ENCODE assay signal across 8 cellular contexts in the genomic region with DNA sequence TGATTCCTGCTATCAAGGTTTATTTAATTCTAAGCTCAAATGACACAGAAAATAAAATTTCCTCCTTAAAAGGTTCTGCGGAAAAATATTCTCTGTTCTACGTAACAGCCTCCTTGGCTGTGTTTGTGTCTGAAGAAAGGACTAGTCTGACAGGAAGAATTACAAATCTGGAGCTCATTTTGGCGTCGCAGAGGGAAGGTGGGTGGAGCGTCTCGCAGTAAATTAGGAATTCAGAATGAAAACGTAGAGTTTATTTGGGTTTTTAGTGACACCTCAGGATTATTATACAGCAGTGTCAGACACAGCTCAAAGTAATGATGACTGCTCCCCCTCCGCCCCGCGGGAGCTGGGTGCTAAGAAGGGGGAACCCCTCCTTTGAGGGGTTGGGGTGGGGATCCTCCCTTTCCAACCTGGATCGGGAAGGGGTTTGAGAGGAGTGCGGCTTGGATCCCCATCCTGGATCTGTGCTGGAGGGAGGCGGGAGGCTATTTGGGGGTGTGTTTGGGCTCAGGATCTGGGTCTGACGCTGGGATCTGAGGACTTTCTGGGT. TPM values are rescaled to one million over a fixed set of nuclear protein-coding genes. Genes with fewer than 3 reads are reported as not detected.
DNase-seq lines count a peak whose midpoint lies in the region; ATAC-seq and TF ChIP-seq lines count a peak whose summit lies in the region.

No MANE protein-coding gene starts in this region.

- H3K9me3 Mint-ChIP-seq in central memory CD8-positive, alpha-beta T cell: peaks cover 6% of the 10 kb centered on the region

- no peak for ATAC-seq in central memory CD8-positive, alpha-beta T cell (replicated peaks; ENCODE audit: extremely low read depth, poor library complexity, severe bottlenecking)
- ATAC-seq in activated CD4-positive, CD25-positive, alpha-beta regulatory T cell treated with anti-CD3 and anti-CD28 coated beads, Interleukin-2, amount 50 U/mL, for 24 hours: no peak
- no peak for ATAC-seq in left colon

- peak overlapping the region; percentile 51 to 74 for H3K27ac ChIP-seq in liver (ENCODE audit: low read depth in 1 of 2, low read length in 2 of 2)
- H3K27ac ChIP-seq in thymus (ENCODE audit: low read depth): peak overlapping the region; percentile 87

- H3K4me3 Mint-ChIP-seq in central memory CD8-positive, alpha-beta T cell: peak overlapping the region; percentile 82

- peak overlapping the region; percentile 8 to 53 for H3K9ac ChIP-seq in liver (ENCODE audit: low read depth in 1 of 2, low read length in 2 of 2)

- H3K36me3 Mint-ChIP-seq in central memory CD8-positive, alpha-beta T cell (ENCODE audit: insufficient read depth): peaks cover 6% of the 10 kb centered on the region

- TF ChIP-seq RAD21 in liver (IDR thresholded peaks at IDR 0.05): no peak

- peak; percentile 16 for DNase-seq in AG09319 (ENCODE audit: extremely low read depth, low read depth)
- DNase-seq in LNCaP clone FGC (ENCODE audit: low read depth): no peak
- no peak for DNase-seq in central memory CD8-positive, alpha-beta T cell (ENCODE audit: low spot score in 2 of 2)
- no peak for DNase-seq in NCI-H1092 (lab: John Stamatoyannopoulos, UW)
- no peak for DNase-seq in left colon

- peaks cover 72% of the 10 kb centered on the region for H3K4me1 Mint-ChIP-seq in central memory CD8-positive, alpha-beta T cell

- 39% methylated on average over 14 of the region's 14 CpGs for whole genome bisulfite sequencing in liver
- 22% methylated on average over 14 of the region's 14 CpGs for WGBS in thymus

- H3K4me1 ChIP-seq in liver (ENCODE audit: control insufficient read depth in 4 of 4, insufficient read depth in 4 of 4, low read length in 3 of 4) (peaks cover 0 to 20% (median 10%) of the 10 kb centered on the region in 4 donors), thymus (ENCODE audit: control insufficient read depth, insufficient read depth, low read length) (peaks cover 25% of the 10 kb centered on the region)

- no peaks in the 10 kb centered on the region for H3K27me3 Mint-ChIP-seq in central memory CD8-positive, alpha-beta T cell

- H3K4me3 ChIP-seq in LNCaP clone FGC (ENCODE audit: low read depth, low read length) (peak overlapping the region; percentile 54), liver (ENCODE audit: low read depth in 1 of 3, low read length in 3 of 3) (peak overlapping the region; percentile 59 to 98 (median 72)), thymus (ENCODE audit: low read length) (peak overlapping the region; percentile 87)

- no peaks in the 10 kb centered on the region for H3K9me3 ChIP-seq in liver (ENCODE audit: control insufficient read depth in 4 of 4, low read length in 3 of 4)
- H3K9me3 ChIP-seq in thymus (ENCODE audit: control insufficient read depth): no peaks in the 10 kb centered on the region

- no peaks in the 10 kb centered on the region for H3K27me3 ChIP-seq in liver (ENCODE audit: control insufficient read depth in 4 of 4, insufficient read depth in 4 of 4, low read length in 3 of 4)
- peaks cover 5% of the 10 kb centered on the region for H3K27me3 ChIP-seq in thymus (ENCODE audit: control insufficient read depth, insufficient read depth)

- TF ChIP-seq CTCF in AG09319 (IDR thresholded peaks at IDR 0.05; ENCODE audit: low read depth, low read length) (no peak), LNCaP clone FGC (IDR thresholded peaks at IDR 0.05; ENCODE audit: control insufficient read depth, extremely low read depth, insufficient read depth) (no peak), liver (IDR thresholded peaks at IDR 0.05; ENCODE audit: low read depth, low read length, missing input control) (no peak)

- intact Hi-C loops in left colon (cut with DNase I, micrococcal nuclease): no loop called here

- no peaks in the 10 kb centered on the region for H3K36me3 ChIP-seq in liver (ENCODE audit: control insufficient read depth in 4 of 4, insufficient read depth in 3 of 4, low read depth in 1 of 4, low read length in 3 of 4)
- H3K36me3 ChIP-seq in thymus (ENCODE audit: control insufficient read depth, insufficient read depth): no peaks in the 10 kb centered on the region

- H3K27ac Mint-ChIP-seq in central memory CD8-positive, alpha-beta T cell (ENCODE audit: low read depth): peak overlapping the region; percentile 78

TF ChIP-seq in liver, 16 proteins besides CTCF, POLR2A, EP300 and RAD21:
- TF ChIP-seq ZBTB33 (IDR thresholded peaks at IDR 0.05) (no peak), FOXA2 (IDR thresholded peaks at IDR 0.05) (no peak), TAF1 (conservative IDR thresholded peaks at IDR 0.05) (no peak), HNF4G (IDR thresholded peaks at IDR 0.05) (no peak), EGR1 (IDR thresholded peaks at IDR 0.05; ENCODE audit: low read depth in 2 of 2) (no peak), HNF4A (conservative IDR thresholded peaks at IDR 0.05) (no peak), MAX (IDR thresholded peaks at IDR 0.05) (no peak), GABPA (IDR thresholded peaks at IDR 0.05 in 1 of 2, conservative IDR thresholded peaks at IDR 0.05 in 1 of 2) (no peak), NR2F2 (IDR thresholded peaks at IDR 0.05) (no peak), JUND (IDR thresholded peaks at IDR 0.05) (no peak), YY1 (IDR thresholded peaks at IDR 0.05) (no peak), SP1 (IDR thresholded peaks at IDR 0.05) (no peak), FOXA1 (IDR thresholded peaks at IDR 0.05) (no peak), ATF3 (IDR thresholded peaks at IDR 0.05) (no peak)
- TF ChIP-seq, protein P1, sequence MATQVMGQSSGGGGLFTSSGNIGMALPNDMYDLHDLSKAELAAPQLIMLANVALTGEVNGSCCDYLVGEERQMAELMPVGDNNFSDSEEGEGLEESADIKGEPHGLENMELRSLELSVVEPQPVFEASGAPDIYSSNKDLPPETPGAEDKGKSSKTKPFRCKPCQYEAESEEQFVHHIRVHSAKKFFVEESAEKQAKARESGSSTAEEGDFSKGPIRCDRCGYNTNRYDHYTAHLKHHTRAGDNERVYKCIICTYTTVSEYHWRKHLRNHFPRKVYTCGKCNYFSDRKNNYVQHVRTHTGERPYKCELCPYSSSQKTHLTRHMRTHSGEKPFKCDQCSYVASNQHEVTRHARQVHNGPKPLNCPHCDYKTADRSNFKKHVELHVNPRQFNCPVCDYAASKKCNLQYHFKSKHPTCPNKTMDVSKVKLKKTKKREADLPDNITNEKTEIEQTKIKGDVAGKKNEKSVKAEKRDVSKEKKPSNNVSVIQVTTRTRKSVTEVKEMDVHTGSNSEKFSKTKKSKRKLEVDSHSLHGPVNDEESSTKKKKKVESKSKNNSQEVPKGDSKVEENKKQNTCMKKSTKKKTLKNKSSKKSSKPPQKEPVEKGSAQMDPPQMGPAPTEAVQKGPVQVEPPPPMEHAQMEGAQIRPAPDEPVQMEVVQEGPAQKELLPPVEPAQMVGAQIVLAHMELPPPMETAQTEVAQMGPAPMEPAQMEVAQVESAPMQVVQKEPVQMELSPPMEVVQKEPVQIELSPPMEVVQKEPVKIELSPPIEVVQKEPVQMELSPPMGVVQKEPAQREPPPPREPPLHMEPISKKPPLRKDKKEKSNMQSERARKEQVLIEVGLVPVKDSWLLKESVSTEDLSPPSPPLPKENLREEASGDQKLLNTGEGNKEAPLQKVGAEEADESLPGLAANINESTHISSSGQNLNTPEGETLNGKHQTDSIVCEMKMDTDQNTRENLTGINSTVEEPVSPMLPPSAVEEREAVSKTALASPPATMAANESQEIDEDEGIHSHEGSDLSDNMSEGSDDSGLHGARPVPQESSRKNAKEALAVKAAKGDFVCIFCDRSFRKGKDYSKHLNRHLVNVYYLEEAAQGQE (IDR thresholded peaks at IDR 0.05): no peak

RNA-seq across cellular contexts. Expression of gene TGFBR1, which starts 0.9 kb away (rescaled TPM):
- total RNA-seq in liver: 10 to 100 TPM; 17.6 to 18.2 TPM
- 1 to 10 TPM; 3.1 to 4.5 TPM for polyA plus RNA-seq in liver
- 19.4 TPM for polyA plus RNA-seq in thymus
- total RNA-seq in left colon: 10 to 100 TPM; 25.3 to 36.9 TPM
